ENCODE assay signal across 20 cellular contexts in genomic region chr2:88537640-88538039, GRCh38.
A peak's percentile ranks its signal among the peaks of the same experiment; 100 is the strongest.
DNase-seq lines count a peak whose midpoint lies in the region; ATAC-seq, FAIRE-seq and TF ChIP-seq lines count a peak whose summit lies in the region.
"Had no signal": no experiment of that assay in that cellular context is flagged by ENCODE, and none has a peak within 500 bp of the region (broad histone marks: within the 10 kb centered on the region; RNA-seq: fewer than 3 reads in every experiment).

No MANE protein-coding gene starts in this region.

- no peaks in the 10 kb centered on the region for H3K36me3 ChIP-seq in GM23338 (ENCODE audit: insufficient read depth)
- H3K36me3 ChIP-seq in HEK293 (ENCODE audit: control insufficient read depth in 2 of 2, insufficient read depth in 1 of 2, low read length in 2 of 2): no peaks in the 10 kb centered on the region
- no peaks in the 10 kb centered on the region for H3K36me3 ChIP-seq in H1 (ENCODE audit: control insufficient read depth in 2 of 4, insufficient read depth in 4 of 4, low read length in 3 of 4)
- no peaks in the 10 kb centered on the region for H3K36me3 ChIP-seq in left lung
- H3K36me3 ChIP-seq: Peyer's patch had no signal

- H3K18ac ChIP-seq in H1 (ENCODE audit: extremely low read depth, low read length): peak overlapping the region; percentile 48; the same call in 1 of the 2 replicates

- H3K14ac ChIP-seq in H1 (ENCODE audit: insufficient read length): no peak overlapping the region

- H3K9me3 ChIP-seq in HEK293 (ENCODE audit: control insufficient read depth, insufficient read depth, low read depth, low read length): no peaks in the 10 kb centered on the region
- no peaks in the 10 kb centered on the region for H3K9me3 ChIP-seq in H1 (ENCODE audit: insufficient read depth in 2 of 2, low read depth in 1 of 2, low read length in 1 of 2)
- H3K9me3 ChIP-seq in left lung: no peaks in the 10 kb centered on the region
- H3K9me3 ChIP-seq: Peyer's patch had no signal

- H3K4ac ChIP-seq in H1 (replicated peaks; ENCODE audit: insufficient read length, low read depth, low read length): peak overlapping the region; percentile 63

- no peak overlapping the region for H3K4me3 Mint-ChIP-seq in GM23338
- H3K4me3 Mint-ChIP-seq: CD4-positive, CD25-positive, alpha-beta regulatory T cell had no signal

- TF ChIP-seq CTCF in GM23338 (conservative IDR thresholded peaks at IDR 0.05; ENCODE audit: low read depth in 2 of 2) (no peak), HEK293 (tag by site-specific recombination; IDR thresholded peaks at IDR 0.05) (no peak), H1 (IDR thresholded peaks at IDR 0.05; ENCODE audit: control extremely low read depth in 1 of 3, insufficient read depth in 1 of 3, low read depth in 1 of 3, low read length in 3 of 3) (no peak), left lung (IDR thresholded peaks at IDR 0.05) (no peak)

- H3K9me3 Mint-ChIP-seq in GM23338: peaks cover 22% of the 10 kb centered on the region

- H4K5ac ChIP-seq in H1 (ENCODE audit: insufficient read length, low read depth, low read length): peak overlapping the region; percentile 49

- H4K8ac ChIP-seq in H1 (ENCODE audit: extremely low read depth, insufficient read depth, low read length): no peak overlapping the region

- H3K79me2 ChIP-seq in GM23338 (replicated peaks; ENCODE audit: insufficient read depth) (no peaks in the 10 kb centered on the region), H1 (ENCODE audit: control insufficient read depth in 1 of 2, insufficient read depth in 2 of 2, low read length in 2 of 2) (no peaks in the 10 kb centered on the region)

- H3K4me3 ChIP-seq in GM23338: no peak overlapping the region
- no peak overlapping the region for H3K4me3 ChIP-seq in HEK293 (ENCODE audit: low read depth, low read length)
- no peak overlapping the region for H3K4me3 ChIP-seq in H1 (ENCODE audit: extremely low read depth in 1 of 4, insufficient read depth in 2 of 4, low read depth in 3 of 4, low read length in 4 of 4)
- H3K4me3 ChIP-seq in left lung: no peak overlapping the region
- H3K4me3 ChIP-seq: A549, GM23248, Peyer's patch had no signal

- no peak for TF ChIP-seq RAD21 in H1 (IDR thresholded peaks at IDR 0.05 in 1 of 2, conservative IDR thresholded peaks at IDR 0.05 in 1 of 2; ENCODE audit: low read depth in 2 of 2, low read length in 2 of 2)

- peaks cover 16% of the 10 kb centered on the region for H3K4me1 Mint-ChIP-seq in GM23338
- H3K4me1 Mint-ChIP-seq: CD4-positive, CD25-positive, alpha-beta regulatory T cell had no signal

- TF ChIP-seq POLR2A in H1 (IDR thresholded peaks at IDR 0.05; ENCODE audit: control extremely low read depth in 1 of 2, low read depth in 2 of 2, low read length in 2 of 2): no peak

- peaks cover 4% of the 10 kb centered on the region for H3K27me3 Mint-ChIP-seq in GM23338 (ENCODE audit: insufficient read depth, low read depth, poor library complexity)

- FAIRE-seq in H1 (lab: Jason Lieb, UNC): peak; percentile 28
- FAIRE-seq: A549 had no signal

- DNase-seq in GM23338 (ENCODE audit: low spot score) (peak; percentile 50), H1 (ENCODE audit: low read depth in 1 of 2, low spot score in 2 of 2) (peak; percentile 9 to 59), iPS-NIHi7 (ENCODE audit: extremely low spot score) (peak; percentile 30), NCI-H526 (lab: John Stamatoyannopoulos, UW) (no peak), foreskin melanocyte (no peak), left lung (no peak)
- no peak for DNase-seq in stimulated activated CD4-positive, alpha-beta T cell treated with anti-CD3 and anti-CD28 coated beads, Interleukin-12 subunit alpha, Interleukin-12 subunit beta, amount 100 ng/mL, for 4 hours
- DNase-seq: CD4-positive, CD25-positive, alpha-beta regulatory T cell; GM23248; KG1; NCI-H1092 treated with DMSO at 0.1 percent for 48 hours; NCI-H1436 treated with DMSO at 0.1 percent for 48 hours; NCI-H1930; NCI-H345; NCI-H524; NCI-H82; Peyer's patch had no signal

- H2BK5ac ChIP-seq in H1 (ENCODE audit: low read depth, low read length): peak overlapping the region; percentile 97; the same call in 1 of the 2 replicates

- H3F3A ChIP-seq in GM23338 (replicated peaks; ENCODE audit: low read depth): no peaks in the 10 kb centered on the region

- H3K23ac ChIP-seq in H1 (ENCODE audit: insufficient read length): no peak overlapping the region

- H3K4me1 ChIP-seq in GM23338 (ENCODE audit: insufficient read depth) (peaks cover 14% of the 10 kb centered on the region), HEK293 (ENCODE audit: control insufficient read depth, insufficient read depth, low read length) (no peaks in the 10 kb centered on the region), H1 (replicated peaks in 1 of 4; ENCODE audit: control insufficient read depth in 3 of 4, insufficient read depth in 4 of 4, low read length in 3 of 4) (peaks cover 3 to 15% (median 9%) of the 10 kb centered on the region in 4 experiments; a peak in 6 of 7 replicates), left lung (no peaks in the 10 kb centered on the region)
- H3K4me1 ChIP-seq: A549, Peyer's patch had no signal

- H3K27me3 ChIP-seq in GM23338 (ENCODE audit: insufficient read depth): no peaks in the 10 kb centered on the region
- no peaks in the 10 kb centered on the region for H3K27me3 ChIP-seq in H1 (replicated peaks in 1 of 4; ENCODE audit: control insufficient read depth in 3 of 4, extremely low read depth in 1 of 4, insufficient read depth in 3 of 4, low read length in 3 of 4)
- H3K27me3 ChIP-seq in left lung: no peaks in the 10 kb centered on the region
- H3K27me3 ChIP-seq: Peyer's patch had no signal

- CTCF ChIA-PET in HEK293 (lab: Yijun Ruan, JAX) (interaction anchor here (0.6 kb wide), 2 partner anchors 59 to 256 kb away, joined by 3 to 4 read pairs; no protein-coding TSS in a partner anchor), H1 (lab: Charles Lee; ENCODE audit: partially characterized antibody) (interaction anchor here (0.9 to 2.0 kb wide), 3 partner anchors 83 to 187 kb away, joined by 3 to 4 read pairs (median 3); no protein-coding TSS in a partner anchor)

- H2BK15ac ChIP-seq in H1 (ENCODE audit: low read length): no peak overlapping the region

- peak overlapping the region; percentile 91 for H2BK120ac ChIP-seq in H1 (replicated peaks; ENCODE audit: low read depth, low read length)

- H3K56ac ChIP-seq in H1 (replicated peaks; ENCODE audit: insufficient read length, low read depth, low read length): peak overlapping the region; percentile 27

- no peak for TF ChIP-seq EP300 in H1 (IDR thresholded peaks at IDR 0.05; ENCODE audit: borderline replicate concordance in 1 of 2, low read depth in 2 of 2, low read length in 2 of 2)

- H4K20me1 ChIP-seq in GM23338 (replicated peaks; ENCODE audit: insufficient read depth) (no peaks in the 10 kb centered on the region), H1 (replicated peaks in 1 of 2; ENCODE audit: control insufficient read depth in 1 of 2, insufficient read depth in 2 of 2, low read length in 2 of 2) (no peaks in the 10 kb centered on the region)

- peak overlapping the region; percentile 80; the same call in 1 of the 2 replicates for H2BK12ac ChIP-seq in H1 (ENCODE audit: low read depth, low read length)

- peaks cover 11% of the 10 kb centered on the region for H3K9me2 ChIP-seq in GM23338 (ENCODE audit: insufficient read depth)

- H3K36me3 Mint-ChIP-seq in GM23338 (ENCODE audit: low read depth): peaks cover 29% of the 10 kb centered on the region
- H3K36me3 Mint-ChIP-seq: CD4-positive, CD25-positive, alpha-beta regulatory T cell had no signal

- peak overlapping the region; percentile 95 for H2BK20ac ChIP-seq in H1 (ENCODE audit: low read length)

- H3K4me2 ChIP-seq in GM23338 (no peak overlapping the region; the same call in 1 of the 2 replicates), H1 (ENCODE audit: insufficient read depth in 1 of 2, low read depth in 2 of 2, low read length in 2 of 2) (peak overlapping the region; percentile 14 to 20; a peak in 2 of 4 replicates)
- H3K4me2 ChIP-seq: A549 had no signal

- no peaks in the 10 kb centered on the region for H3K23me2 ChIP-seq in H1 (ENCODE audit: low read depth, low read length)

- H2AK5ac ChIP-seq in H1 (ENCODE audit: low read depth, low read length): 0 out of 2 replicates have a peak overlapping the region, but pooled peaks have one; percentile 17

- ATAC-seq in GM23338 (peak; percentile 83), left lung (no peak)
- ATAC-seq: A549, SK-N-SH treated with all-trans-retinoic acid at 6 μM for 48 hours had no signal

- H4K91ac ChIP-seq in H1 (replicated peaks; ENCODE audit: insufficient read length, low read length): peak overlapping the region; percentile 98

- 40% methylated on average over 6 of the region's 6 CpGs; no CpG with 5 or more reads in 1 of the 2 experiments for WGBS in H1 (ENCODE audit: extremely low coverage in 1 of 2, insufficient coverage in 1 of 2, insufficient read length in 1 of 2, insufficient replicate concordance in 2 of 2, low coverage in 1 of 2, low lambda C conversion rate in 2 of 2, missing lambda C conversion rate in 1 of 2), 2 experiments

- POLR2A ChIA-PET in HEK293 (lab: Yijun Ruan, JAX): no interaction called here
- POLR2A ChIA-PET in H1 (lab: Charles Lee; ENCODE audit: partially characterized antibody): interaction anchor here (1.0 to 1.1 kb wide), 2 partner anchors 16 to 327 kb away, joined by 3 read pairs; no protein-coding TSS in a partner anchor

- no peak overlapping the region for H2AFZ ChIP-seq in GM23338
- H2AFZ ChIP-seq in H1 (ENCODE audit: low read length): no peak overlapping the region
- H2AFZ ChIP-seq: GM23248 had no signal

- intact Hi-C loops in left lung (cut with DNase I): no loop called here

- H3K79me1 ChIP-seq in H1 (ENCODE audit: low read depth, low read length): no peaks in the 10 kb centered on the region

- H3K27ac ChIP-seq in GM23338 (ENCODE audit: low read depth) (peak overlapping the region; percentile 84), HEK293 (ENCODE audit: extremely low read depth, low read depth, low read length) (no peak overlapping the region), H1 (ENCODE audit: low read depth, low read length) (peak overlapping the region; percentile 83), left lung (no peak overlapping the region)
- H3K27ac ChIP-seq: GM23248, Peyer's patch had no signal

- peak overlapping the region; percentile 80; the same call in 1 of the 2 replicates for H3K27ac Mint-ChIP-seq in GM23338
- H3K27ac Mint-ChIP-seq: CD4-positive, CD25-positive, alpha-beta regulatory T cell had no signal

- peak overlapping the region in 2 of 4 experiments; percentile 15 to 24; a peak in 4 of 7 replicates for H3K9ac ChIP-seq in H1 (replicated peaks in 1 of 4; ENCODE audit: extremely low read depth in 1 of 4, low read depth in 3 of 4, low read length in 3 of 4)
- H3K9ac ChIP-seq: GM23248 had no signal

TF ChIP-seq in GM23338, 12 proteins besides CTCF, POLR2A, EP300 and RAD21 (continues in another document):
- TF ChIP-seq EZH2phosphoT487 (IDR thresholded peaks at IDR 0.05; ENCODE audit: unreplicated experiment) (no peak), CREB1 (CRISPR knock-in tag; IDR thresholded peaks at IDR 0.05; ENCODE audit: low read depth) (no peak)

TF ChIP-seq in HEK293, 187 proteins besides CTCF, POLR2A, EP300 and RAD21 (continues in another document):
- TF ChIP-seq ZNF561 (tag by site-specific recombination; IDR thresholded peaks at IDR 0.05; ENCODE audit: borderline replicate concordance): no peak

TF ChIP-seq in H1, 55 proteins besides CTCF, POLR2A, EP300 and RAD21 (continues in another document):
- TF ChIP-seq MAFK (IDR thresholded peaks at IDR 0.05; ENCODE audit: low read depth, low read length) (no peak), KDM4A (IDR thresholded peaks at IDR 0.05; ENCODE audit: low read depth, low read length, severe bottlenecking) (no peak)

Comparison
In these comparisons a context has a peak if more than half of its experiments do, and no peak if none do; other contexts are left out.
1. DNase-seq: peak in GM23338 (single experiment), H1 (2 of 2) and iPS-NIHi7 (single experiment); none in NCI-H526 (0 of 2), foreskin melanocyte (single experiment), stimulated activated CD4-positive, alpha-beta T cell treated with anti-CD3 and anti-CD28 coated beads, Interleukin-12 subunit alpha, Interleukin-12 subunit beta, amount 100 ng/mL, for 4 hours (single experiment) and left lung (0 of 2).
2. H3K27ac ChIP-seq: peak in GM23338 (single experiment) and H1 (single experiment); none in HEK293 (single experiment) and left lung (0 of 2).